In the genomic region with DNA sequence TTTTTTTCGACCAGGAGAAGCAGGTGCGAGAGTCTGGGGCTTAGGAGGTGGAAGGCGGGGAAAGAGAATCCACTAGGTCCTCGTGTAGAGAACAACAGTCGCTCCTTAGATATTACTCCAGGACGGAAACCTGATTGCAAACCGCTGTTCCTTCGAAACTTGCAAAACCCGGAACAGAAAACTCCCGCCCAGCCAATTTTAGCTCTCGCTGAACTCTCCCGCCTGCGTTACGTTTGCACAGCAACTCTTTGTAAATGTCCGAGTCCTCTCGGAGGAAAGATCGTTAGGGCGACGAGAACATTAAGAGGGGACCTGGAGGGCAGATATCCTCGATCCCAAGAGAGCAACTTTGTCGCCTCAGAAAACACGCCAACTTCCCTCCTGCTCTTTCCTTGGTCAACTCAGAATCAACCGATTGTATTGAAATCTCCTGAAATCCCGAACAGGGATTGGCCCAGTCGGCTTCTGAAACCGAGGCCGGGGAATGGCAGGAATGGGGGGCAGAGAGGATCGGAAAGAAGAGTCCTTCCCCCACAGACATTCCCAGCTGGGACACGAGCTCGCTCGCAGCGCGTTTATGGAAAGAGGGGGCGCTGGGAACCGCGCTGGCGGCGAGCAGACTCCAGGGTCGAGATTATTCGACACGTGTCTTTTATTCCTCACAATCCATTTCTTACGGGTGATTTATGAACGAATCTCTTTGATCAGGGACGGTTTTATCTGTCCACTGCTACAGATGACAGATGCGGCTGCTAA, we compare ENCODE assay signal across 1 cellular context.
A peak's percentile ranks its signal among the peaks of the same experiment; 100 is the strongest.
TF ChIP-seq lines count a peak whose summit lies in the region.

No MANE protein-coding gene starts in this region.

TF ChIP-seq in GM12878, 131 proteins besides CTCF, POLR2A, EP300 and RAD21:
- TF ChIP-seq TBL1XR1 (IDR thresholded peaks at IDR 0.05; ENCODE audit: low read depth, low read length) (no peak), SUZ12 (IDR thresholded peaks at IDR 0.05; ENCODE audit: unreplicated experiment) (peak; percentile 26), SIN3A (IDR thresholded peaks at IDR 0.05; ENCODE audit: low read depth, low read length) (no peak), YBX1 (IDR thresholded peaks at IDR 0.05) (no peak)
